In genomic region chr12:105738036-105738435, GRCh38 we compare ENCODE assay signal across 17 cellular contexts.
A peak's percentile ranks its signal among the peaks of the same experiment; 100 is the strongest.
DNase-seq lines count a peak whose midpoint lies in the region; ATAC-seq and TF ChIP-seq lines count a peak whose summit lies in the region.
"Had no signal": no experiment of that assay in that cellular context is flagged by ENCODE, and none has a peak within 500 bp of the region (broad histone marks: within the 10 kb centered on the region; RNA-seq: fewer than 3 reads in every experiment).

No MANE protein-coding gene starts in this region.

- no peaks in the 10 kb centered on the region for H3K27me3 Mint-ChIP-seq in IgD-negative memory B cell
- H3K27me3 Mint-ChIP-seq in stimulated activated naive CD8-positive, alpha-beta T cell treated with anti-CD3 and anti-CD28 coated beads, Interleukin-15, amount 100 ng/mL, for 72 hours = peaks cover 7% of the 10 kb centered on the region
- H3K27me3 Mint-ChIP-seq in activated CD4-positive, alpha-beta T cell treated with anti-CD3 and anti-CD28 coated beads for 36 hours = peaks cover 2% of the 10 kb centered on the region
- H3K27me3 Mint-ChIP-seq: activated B cell treated with CpG ODN at 0.5 μM for 24 hours had no signal

- intact Hi-C loops in right lobe of liver (cut with DNase I) = no loop called here
- intact Hi-C loops in tibial artery (cut with DNase I; ENCODE audit: low total_unique reads) = no loop called here
- intact Hi-C loops in activated CD4-positive, alpha-beta T cell treated with anti-CD3 and anti-CD28 coated beads for 36 hours (cut with DNase I, micrococcal nuclease) = no loop called here

- POLR2A ChIA-PET in activated CD4-positive, alpha-beta T cell treated with anti-CD3 and anti-CD28 coated beads for 36 hours (lab: Charles Lee) = no interaction called here

- H3K4me1 Mint-ChIP-seq in IgD-negative memory B cell = peaks cover 5 to 6% (median 6%) of the 10 kb centered on the region in 3 donors
- H3K4me1 Mint-ChIP-seq in stimulated activated naive CD8-positive, alpha-beta T cell treated with anti-CD3 and anti-CD28 coated beads, Interleukin-15, amount 100 ng/mL, for 72 hours = no peaks in the 10 kb centered on the region
- no peaks in the 10 kb centered on the region for H3K4me1 Mint-ChIP-seq in activated CD4-positive, alpha-beta T cell treated with anti-CD3 and anti-CD28 coated beads for 36 hours
- H3K4me1 Mint-ChIP-seq: stimulated activated effector memory CD8-positive, alpha-beta T cell treated with anti-CD3 and anti-CD28 coated beads, Interleukin-12 subunit alpha, Interleukin-12 subunit beta, amount 100 ng/mL, for 72 hours had no signal

- H3K36me3 ChIP-seq in right lobe of liver = no peaks in the 10 kb centered on the region
- no peaks in the 10 kb centered on the region for H3K36me3 ChIP-seq in tibial artery

- H3K4me1 ChIP-seq in right lobe of liver (peaks cover 0 to 7% (median 0%) of the 10 kb centered on the region in 4 donors), tibial artery (peaks cover 0 to 54% (median 38%) of the 10 kb centered on the region in 4 donors)

- no peaks in the 10 kb centered on the region for H3K9me3 Mint-ChIP-seq in IgD-negative memory B cell
- no peaks in the 10 kb centered on the region for H3K9me3 Mint-ChIP-seq in stimulated activated naive CD8-positive, alpha-beta T cell treated with anti-CD3 and anti-CD28 coated beads, Interleukin-15, amount 100 ng/mL, for 72 hours
- H3K9me3 Mint-ChIP-seq in activated CD4-positive, alpha-beta T cell treated with anti-CD3 and anti-CD28 coated beads for 36 hours (ENCODE audit: low read depth) = no peaks in the 10 kb centered on the region
- H3K9me3 Mint-ChIP-seq: activated B cell treated with CpG ODN at 0.5 μM for 24 hours; CD4-positive, alpha-beta T cell; stimulated activated effector memory CD8-positive, alpha-beta T cell treated with anti-CD3 and anti-CD28 coated beads, Interleukin-12 subunit alpha, Interleukin-12 subunit beta, amount 100 ng/mL, for 72 hours had no signal

- peak overlapping the region in 2 of 4 donors; percentile 15 to 47 for H3K4me3 Mint-ChIP-seq in IgD-negative memory B cell
- no peak overlapping the region for H3K4me3 Mint-ChIP-seq in stimulated activated naive CD8-positive, alpha-beta T cell treated with anti-CD3 and anti-CD28 coated beads, Interleukin-15, amount 100 ng/mL, for 72 hours
- H3K4me3 Mint-ChIP-seq in activated CD4-positive, alpha-beta T cell treated with anti-CD3 and anti-CD28 coated beads for 36 hours = no peak overlapping the region
- H3K4me3 Mint-ChIP-seq: activated B cell treated with CpG ODN at 0.5 μM for 24 hours; CD4-positive, alpha-beta T cell; stimulated activated effector memory CD8-positive, alpha-beta T cell treated with anti-CD3 and anti-CD28 coated beads, Interleukin-12 subunit alpha, Interleukin-12 subunit beta, amount 100 ng/mL, for 72 hours had no signal

- H3K9me3 ChIP-seq in right lobe of liver = no peaks in the 10 kb centered on the region
- H3K9me3 ChIP-seq in tibial artery = no peaks in the 10 kb centered on the region

- CTCF ChIA-PET in activated CD4-positive, alpha-beta T cell treated with anti-CD3 and anti-CD28 coated beads for 36 hours (lab: Charles Lee) = no interaction called here

- ATAC-seq in right lobe of liver = peak; percentile 71 to 77 (median 76)
- no peak for ATAC-seq in stimulated activated naive CD8-positive, alpha-beta T cell treated with anti-CD3 and anti-CD28 coated beads, Interleukin-15, amount 100 ng/mL, for 72 hours
- ATAC-seq in activated CD4-positive, alpha-beta T cell treated with anti-CD3 and anti-CD28 coated beads for 36 hours = no peak
- ATAC-seq: stimulated activated effector memory CD8-positive, alpha-beta T cell treated with anti-CD3 and anti-CD28 coated beads, Interleukin-12 subunit alpha, Interleukin-12 subunit beta, amount 100 ng/mL, for 72 hours had no signal

- no peak for TF ChIP-seq POLR2A in right lobe of liver (IDR thresholded peaks at IDR 0.05)

- H3K27me3 ChIP-seq in right lobe of liver (no peaks in the 10 kb centered on the region), tibial artery (no peaks in the 10 kb centered on the region)

- DNase-seq in epithelial cell of esophagus (ENCODE audit: low read depth) (peak; percentile 8), right lobe of liver (peak in 2 of 3 donors; percentile 50 to 64), tibial artery (peak in 1 of 2 donors; percentile 55), NK-92 (lab: John Stamatoyannopoulos, UW; ENCODE audit: unreplicated experiment) (no peak)
- no peak for DNase-seq in stimulated activated CD4-positive, alpha-beta T cell treated with anti-CD3 and anti-CD28 coated beads, Interleukin-1b, Interleukin-23, amount 100 ng/mL, for 48 hours
- DNase-seq in stimulated activated naive CD8-positive, alpha-beta T cell treated with anti-CD3 and anti-CD28 coated beads, Interleukin-15, amount 100 ng/mL, for 72 hours = no peak
- DNase-seq in activated CD4-positive, alpha-beta T cell treated with anti-CD3 and anti-CD28 coated beads for 36 hours = no peak
- DNase-seq: activated B cell treated with CpG ODN at 0.5 μM for 24 hours; activated T-cell treated with anti-CD3 and anti-CD28 coated beads for 4 hours; anterior cingulate cortex; CD4-positive, alpha-beta T cell; hypothalamus; MM.1S; posterior cingulate gyrus; stimulated activated CD4-positive, alpha-beta T cell treated with anti-CD3 and anti-CD28 coated beads, Interleukin-4, amount 100 ng/mL, for 1 hour had no signal

- peak overlapping the region in 2 of 3 donors; percentile 21 to 36 for H3K27ac Mint-ChIP-seq in IgD-negative memory B cell
- H3K27ac Mint-ChIP-seq in stimulated activated naive CD8-positive, alpha-beta T cell treated with anti-CD3 and anti-CD28 coated beads, Interleukin-15, amount 100 ng/mL, for 72 hours = no peak overlapping the region
- H3K27ac Mint-ChIP-seq in activated CD4-positive, alpha-beta T cell treated with anti-CD3 and anti-CD28 coated beads for 36 hours = no peak overlapping the region
- H3K27ac Mint-ChIP-seq: activated B cell treated with CpG ODN at 0.5 μM for 24 hours; CD4-positive, alpha-beta T cell; stimulated activated effector memory CD8-positive, alpha-beta T cell treated with anti-CD3 and anti-CD28 coated beads, Interleukin-12 subunit alpha, Interleukin-12 subunit beta, amount 100 ng/mL, for 72 hours had no signal

- no peak for TF ChIP-seq CTCF in epithelial cell of esophagus (IDR thresholded peaks at IDR 0.05; ENCODE audit: insufficient read depth, low read depth, low read length, missing control alignments)
- no peak for TF ChIP-seq CTCF in right lobe of liver (IDR thresholded peaks at IDR 0.05)
- no peak for TF ChIP-seq CTCF in tibial artery (IDR thresholded peaks at IDR 0.05)

- H3K4me3 ChIP-seq in epithelial cell of esophagus (ENCODE audit: low read length) (no peak overlapping the region), right lobe of liver (no peak overlapping the region), tibial artery (peak overlapping the region in 1 of 2 donors; percentile 6)

- peak overlapping the region in 2 of 3 donors; percentile 29 to 44 for H3K27ac ChIP-seq in right lobe of liver
- peak overlapping the region; percentile 63 to 74 for H3K27ac ChIP-seq in tibial artery

- 64% methylated on average over 9 of the region's 9 CpGs for WGBS in right lobe of liver (ENCODE audit: insufficient coverage, low coverage, low lambda C conversion rate, missing lambda C conversion rate)

- H3K36me3 Mint-ChIP-seq in IgD-negative memory B cell = no peaks in the 10 kb centered on the region
- H3K36me3 Mint-ChIP-seq in activated CD4-positive, alpha-beta T cell treated with anti-CD3 and anti-CD28 coated beads for 36 hours (ENCODE audit: low read depth) = no peaks in the 10 kb centered on the region
- H3K36me3 Mint-ChIP-seq: stimulated activated effector memory CD8-positive, alpha-beta T cell treated with anti-CD3 and anti-CD28 coated beads, Interleukin-12 subunit alpha, Interleukin-12 subunit beta, amount 100 ng/mL, for 72 hours had no signal

Comparison
In these comparisons a context has a peak if more than half of its experiments do, and no peak if none do; other contexts are left out.
1. H3K27ac Mint-ChIP-seq: peak in IgD-negative memory B cell (2 of 3); none in stimulated activated naive CD8-positive, alpha-beta T cell treated with anti-CD3 and anti-CD28 coated beads, Interleukin-15, amount 100 ng/mL, for 72 hours (0 of 2) and activated CD4-positive, alpha-beta T cell treated with anti-CD3 and anti-CD28 coated beads for 36 hours (single experiment).
2. DNase-seq: peak in epithelial cell of esophagus (single experiment) and right lobe of liver (2 of 3); none in NK-92 (single experiment), stimulated activated CD4-positive, alpha-beta T cell treated with anti-CD3 and anti-CD28 coated beads, Interleukin-1b, Interleukin-23, amount 100 ng/mL, for 48 hours (single experiment), stimulated activated naive CD8-positive, alpha-beta T cell treated with anti-CD3 and anti-CD28 coated beads, Interleukin-15, amount 100 ng/mL, for 72 hours (0 of 2) and activated CD4-positive, alpha-beta T cell treated with anti-CD3 and anti-CD28 coated beads for 36 hours (single experiment).
3. ATAC-seq: peak in right lobe of liver (4 of 4); none in stimulated activated naive CD8-positive, alpha-beta T cell treated with anti-CD3 and anti-CD28 coated beads, Interleukin-15, amount 100 ng/mL, for 72 hours (single experiment) and activated CD4-positive, alpha-beta T cell treated with anti-CD3 and anti-CD28 coated beads for 36 hours (single experiment).